ENCODE assay signal across 8 cellular contexts in genomic region chr11:64305691-64306562, GRCh38. TPM values are rescaled to one million over a fixed set of nuclear protein-coding genes. Genes with fewer than 3 reads are reported as not detected.
DNase-seq lines count a peak whose midpoint lies in the region; ATAC-seq and TF ChIP-seq lines count a peak whose summit lies in the region.

No MANE protein-coding gene starts in this region.

- DNase-seq in NCI-H2227 (lab: John Stamatoyannopoulos, UW; ENCODE audit: unreplicated experiment) (peak; percentile 66), coronary artery (ENCODE audit: low spot score) (no peak), lung (ENCODE audit: low spot score) (peak; percentile 85), epidermal melanocyte (ENCODE audit: insufficient read length, low spot score) (no peak)
- DNase-seq in activated CD4-positive, alpha-beta T cell treated with anti-CD3 and anti-CD28 coated beads for 24 hours (ENCODE audit: low read depth in 2 of 2): peak; percentile 59 to 61
- peak; percentile 42 for DNase-seq in stimulated activated CD8-positive, alpha-beta memory T cell treated with anti-CD3 and anti-CD28 coated beads, Interleukin-12 subunit alpha, Interleukin-12 subunit beta, amount 100 ng/mL, for 24 hours (ENCODE audit: extremely low read depth)

- H3K27me3 ChIP-seq in lung (ENCODE audit: control insufficient read depth, insufficient read depth): no peaks in the 10 kb centered on the region

- H3K27ac ChIP-seq in coronary artery (peak overlapping the region; percentile 58 to 97), lung (ENCODE audit: low read depth in 1 of 2, low read length in 1 of 2) (peak overlapping the region; percentile 93)

- H3K4me1 ChIP-seq in lung (ENCODE audit: control insufficient read depth in 2 of 2, insufficient read depth in 2 of 2, low read length in 2 of 2): peaks cover 0 to 8% of the 10 kb centered on the region in 2 donors

- WGBS in lung, 2 donors: 1% methylated on average over 44 to 71 of the region's 71 CpGs

- H3K4me3 ChIP-seq in coronary artery (peak overlapping the region; percentile 99), lung (peak overlapping the region; percentile 60)

- TF ChIP-seq CTCF in GM12872 (IDR thresholded peaks at IDR 0.05; ENCODE audit: insufficient read depth, low read depth, low read length) (peak; percentile 59), coronary artery (IDR thresholded peaks at IDR 0.05) (no peak), lung (IDR thresholded peaks at IDR 0.05; ENCODE audit: control extremely low read depth, extremely low read depth) (no peak)

- H3K9me3 ChIP-seq in lung (ENCODE audit: control insufficient read depth in 2 of 2, insufficient read depth in 1 of 2, low read length in 1 of 2): no peaks in the 10 kb centered on the region

- no peaks in the 10 kb centered on the region for H3K36me3 ChIP-seq in lung (ENCODE audit: control insufficient read depth in 2 of 2, insufficient read depth in 2 of 2, low read length in 2 of 2)

- peak; percentile 30 for ATAC-seq in HG02588 (IDR thresholded peaks at IDR 0.05; ENCODE audit: unreplicated experiment)
- ATAC-seq in lung (ENCODE audit: insufficient read depth, low FRiP score): peak; percentile 1

RNA-seq across cellular contexts. Expression of gene ESRRA, which starts 0.6 kb away (rescaled TPM):
- 10 to 100 TPM; 10.8 to 78.3 TPM for total RNA-seq in lung
- polyA plus RNA-seq in lung: 10 to 100 TPM; 67.7 to 88.4 TPM

RNA-seq across cellular contexts. Expression of gene CATSPERZ, which starts 5.8 kb away (rescaled TPM):
- under 1 TPM in 1 of 2 donors, not detected in 1; 0.67 TPM for total RNA-seq in lung
- polyA plus RNA-seq in lung: under 1 TPM; 0.31 to 0.98 TPM

RNA-seq across cellular contexts. Expression of gene TRMT112, which starts 11.4 kb away (rescaled TPM):
- total RNA-seq in lung: 100 to 1,000 TPM; 154 to 173 TPM
- polyA plus RNA-seq in lung: 100 to 1,000 TPM; 237 to 484 TPM

RNA-seq across cellular contexts. Expression of gene PRDX5, which starts 12.0 kb away (rescaled TPM):
- 100 to 1,000 TPM; 165 to 306 TPM for total RNA-seq in lung
- polyA plus RNA-seq in lung: 100 to 1,000 TPM; 443 to 777 TPM

RNA-seq across cellular contexts. Expression of gene KCNK4, which starts 14.8 kb away (rescaled TPM):
- not detected for total RNA-seq in lung
- polyA plus RNA-seq in lung: under 1 TPM in 1 of 2 donors, not detected in 1; 0.09 TPM

Comparison
In these comparisons a context has a peak if more than half of its experiments do, and no peak if none do; other contexts are left out.
1. DNase-seq: peak in NCI-H2227 (single experiment), activated CD4-positive, alpha-beta T cell treated with anti-CD3 and anti-CD28 coated beads for 24 hours (2 of 2), lung (single experiment) and stimulated activated CD8-positive, alpha-beta memory T cell treated with anti-CD3 and anti-CD28 coated beads, Interleukin-12 subunit alpha, Interleukin-12 subunit beta, amount 100 ng/mL, for 24 hours (single experiment); none in coronary artery (single experiment) and epidermal melanocyte (single experiment).